1 cellular context compared by ENCODE assay signal in genomic region chr3:4547799-4548198, GRCh38.
TF ChIP-seq lines count a peak whose summit lies in the region.

No MANE protein-coding gene starts in this region.

TF ChIP-seq in HepG2, 621 proteins besides CTCF, POLR2A, EP300 and RAD21 (continued from another document):
- TF ChIP-seq PHF8 (CRISPR knock-in tag; IDR thresholded peaks at IDR 0.05) (no peak), ZNF17 (CRISPR knock-in tag; IDR thresholded peaks at IDR 0.05) (no peak), ZNF639 (CRISPR knock-in tag; conservative IDR thresholded peaks at IDR 0.05) (no peak), HOXD1 (CRISPR knock-in tag; IDR thresholded peaks at IDR 0.05) (no peak), RFXAP (CRISPR knock-in tag; IDR thresholded peaks at IDR 0.05; ENCODE audit: borderline replicate concordance) (no peak), ZNF580 (CRISPR knock-in tag; IDR thresholded peaks at IDR 0.05; ENCODE audit: borderline replicate concordance, low read depth) (no peak), ZGPAT (CRISPR knock-in tag; IDR thresholded peaks at IDR 0.05) (no peak), ZFP36L2 (CRISPR knock-in tag; IDR thresholded peaks at IDR 0.05) (no peak), UBTF (CRISPR knock-in tag; IDR thresholded peaks at IDR 0.05) (no peak)
